Comparison of ENCODE assay signal across 8 cellular contexts in the genomic region with DNA sequence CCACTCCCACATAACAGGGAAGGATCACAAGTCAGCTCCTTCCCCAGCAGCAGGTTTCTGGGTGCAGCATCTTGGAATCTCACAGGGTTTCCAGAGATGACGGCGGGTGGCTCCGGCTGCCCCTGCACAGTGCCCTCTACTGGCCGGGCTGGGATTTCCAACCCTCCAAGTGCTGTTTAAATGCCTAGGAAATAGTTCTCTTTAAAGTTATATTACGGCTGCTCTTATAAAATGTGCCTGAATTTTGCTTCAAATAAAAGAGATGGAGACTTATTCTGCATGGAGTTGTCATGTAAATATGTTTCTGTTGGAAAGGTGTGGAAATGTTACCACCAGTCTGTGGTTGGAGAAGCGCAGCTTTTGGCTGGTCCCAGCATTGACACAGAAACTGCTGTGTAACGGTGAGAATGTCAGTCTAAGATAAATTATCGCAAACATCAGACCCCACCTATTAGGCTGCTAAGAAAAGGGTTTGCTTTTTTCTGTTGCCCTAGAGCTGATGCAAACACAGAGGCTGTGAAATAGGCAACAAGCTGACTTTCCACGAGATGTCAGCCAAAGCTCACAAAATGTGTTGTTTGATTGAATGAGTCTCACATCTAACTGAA. TPM values are rescaled to one million over a fixed set of nuclear protein-coding genes. Genes with fewer than 3 reads are reported as not detected.
DNase-seq lines count a peak whose midpoint lies in the region; FAIRE-seq and TF ChIP-seq lines count a peak whose summit lies in the region.

No MANE protein-coding gene starts in this region.

- peak overlapping the region; percentile 68 for H3K4me3 Mint-ChIP-seq in neural crest cell

- no peak for FAIRE-seq in bronchial epithelial cell (lab: Jason Lieb, UNC)

- no peaks in the 10 kb centered on the region for H3K27me3 ChIP-seq in BE2C
- no peaks in the 10 kb centered on the region for H3K27me3 ChIP-seq in bronchial epithelial cell (ENCODE audit: control insufficient read depth, insufficient read depth, low read length)

- H3K36me3 Mint-ChIP-seq in neural crest cell (ENCODE audit: low read depth), result peaks cover 7% of the 10 kb centered on the region

- peaks cover 22% of the 10 kb centered on the region for H3K4me1 Mint-ChIP-seq in neural crest cell

- H3K4me1 ChIP-seq in BE2C, result no peaks in the 10 kb centered on the region

- TF ChIP-seq CTCF in BE2C (IDR thresholded peaks at IDR 0.05; ENCODE audit: low read depth, low read length) (peak; percentile 89), bronchial epithelial cell (IDR thresholded peaks at IDR 0.05; ENCODE audit: insufficient read depth, low read length, severe bottlenecking) (peak; percentile 77), neural crest cell (conservative IDR thresholded peaks at IDR 0.05) (peak; percentile 71)

- no peaks in the 10 kb centered on the region for H3K9me3 ChIP-seq in BE2C

- H3K27ac Mint-ChIP-seq in neural crest cell (ENCODE audit: unreplicated experiment), result no peak overlapping the region

- DNase-seq in BE2C (peak; percentile 46), HT1080 (ENCODE audit: low read depth) (peak; percentile 44), T-helper 9 cell (peak; percentile 39), bronchial epithelial cell (ENCODE audit: low read depth) (peak; percentile 22), neural crest cell (ENCODE audit: low read depth, low spot score) (no peak), occipital lobe (lab: John Stamatoyannopoulos, UW) (no peak), NCI-H1694 treated with DMSO at 0.1 percent for 48 hours (lab: John Stamatoyannopoulos, UW) (no peak), superior temporal gyrus (ENCODE audit: extremely low spot score) (no peak)

- H3K4me3 ChIP-seq in BE2C (ENCODE audit: low read depth, low read length) (no peak overlapping the region), bronchial epithelial cell (ENCODE audit: low read depth, low read length) (no peak overlapping the region)

- H3K36me3 ChIP-seq in BE2C (peaks cover 9% of the 10 kb centered on the region), bronchial epithelial cell (ENCODE audit: control insufficient read depth, insufficient read depth, low read length) (no peaks in the 10 kb centered on the region)

- H3K27me3 Mint-ChIP-seq in neural crest cell (ENCODE audit: low read depth), result no peaks in the 10 kb centered on the region

- H3K9me3 Mint-ChIP-seq in neural crest cell, result no peaks in the 10 kb centered on the region

RNA-seq across cellular contexts. Expression of gene HJURP, which starts 3.3 kb away (rescaled TPM):
- 17.4 TPM for polyA plus RNA-seq in BE2C (2012; ENCODE audit: insufficient read depth, insufficient read length, low read depth)
- 89.0 and 101 TPM in 2 replicates for total RNA-seq in HT1080 (2014; rRNA removed; shearing (Covaris generic))
- 63.6 and 70.3 TPM in 2 replicates for polyA plus RNA-seq in HT1080 (2015; cell fraction: cytosol; rRNA removed)
- polyA plus RNA-seq in HT1080 (2015; cell fraction: nucleus; rRNA removed), result 220 and 252 TPM in 2 replicates
- total RNA-seq in bronchial epithelial cell (under 0.01 and 0.13 TPM in 2 replicates), neural crest cell (62.3 and 63.6 TPM in 2 replicates), occipital lobe (1.9 TPM)

RNA-seq across cellular contexts. Expression of gene TRPM8, which starts 59.6 kb away (rescaled TPM):
- 5.8 TPM for polyA plus RNA-seq in BE2C (2012; ENCODE audit: insufficient read depth, insufficient read length, low read depth)
- total RNA-seq in HT1080 (2014; rRNA removed; shearing (Covaris generic)), result 0.07 and 1.3 TPM in 2 replicates
- polyA plus RNA-seq in HT1080 (2015; cell fraction: cytosol; rRNA removed), result 0.24 and 0.41 TPM in 2 replicates
- polyA plus RNA-seq in HT1080 (2015; cell fraction: nucleus; rRNA removed), result 0.52 and 1.6 TPM in 2 replicates
- total RNA-seq in bronchial epithelial cell (not detected in 2 replicates), neural crest cell (0.07 TPM in 1 of 2 replicates, not detected in the other), occipital lobe (0.47 TPM)

Comparison
In these comparisons a context has a peak if more than half of its experiments do, and no peak if none do; other contexts are left out.
1. DNase-seq: peak in BE2C (single experiment), HT1080 (single experiment), T-helper 9 cell (single experiment) and bronchial epithelial cell (single experiment); none in neural crest cell (single experiment), occipital lobe (single experiment), NCI-H1694 treated with DMSO at 0.1 percent for 48 hours (single experiment) and superior temporal gyrus (single experiment).
2. RNA of gene HJURP, which starts 3.3 kb away (total RNA-seq): 89.0 to 101 TPM in HT1080 and 62.3 to 63.6 TPM in neural crest cell; 1.9 TPM in occipital lobe (single experiment) and under 0.01 to 0.13 TPM in bronchial epithelial cell; every median in the first group is over 10 times any median in the second.
3. Peak in every context shown above with its lines, with median percentiles within 50 percentile points of each other: CTCF ChIP-seq.